In the genomic region with DNA sequence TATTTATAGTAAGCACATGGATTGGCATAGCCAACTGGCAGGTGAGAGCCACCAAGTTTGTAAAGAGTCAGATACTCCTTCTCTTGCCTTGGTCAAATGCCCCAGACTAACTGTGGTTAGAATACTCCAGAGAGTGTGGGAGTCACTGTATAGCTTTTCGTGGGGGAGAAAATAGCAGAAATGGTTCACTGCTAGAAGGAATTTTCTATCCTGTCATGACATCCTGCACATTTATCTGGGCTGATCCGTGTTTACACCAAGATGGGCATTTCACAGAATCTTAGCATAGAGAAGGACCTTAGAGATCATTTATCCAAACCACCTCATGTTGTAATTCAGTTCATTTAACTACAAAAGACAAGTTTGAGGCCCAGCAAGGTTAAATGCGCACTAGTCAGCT, we compare ENCODE assay signal across 12 cellular contexts.
DNase-seq lines count a peak whose midpoint lies in the region; ATAC-seq and TF ChIP-seq lines count a peak whose summit lies in the region.
"Had no signal": no experiment of that assay in that cellular context is flagged by ENCODE, and none has a peak within 500 bp of the region (broad histone marks: within the 10 kb centered on the region; RNA-seq: fewer than 3 reads in every experiment).

No MANE protein-coding gene starts in this region.

- H2AFZ ChIP-seq in smooth muscle cell (ENCODE audit: low read depth) = no peak overlapping the region

- no peak overlapping the region for H3K4me3 ChIP-seq in esophagus muscularis mucosa
- H3K4me3 ChIP-seq in smooth muscle cell = no peak overlapping the region
- H3K4me3 ChIP-seq in ovary = no peak overlapping the region
- H3K4me3 ChIP-seq: A549, HAP-1 had no signal

- H4K20me1 ChIP-seq in smooth muscle cell (ENCODE audit: low read depth) = no peaks in the 10 kb centered on the region

- no peaks in the 10 kb centered on the region for H3K9me3 ChIP-seq in esophagus muscularis mucosa
- no peaks in the 10 kb centered on the region for H3K9me3 ChIP-seq in smooth muscle cell (replicated peaks; ENCODE audit: low read depth)
- no peaks in the 10 kb centered on the region for H3K9me3 ChIP-seq in ovary
- H3K9me3 ChIP-seq: A549, BE2C, HAP-1 had no signal

- TF ChIP-seq POLR2A in esophagus muscularis mucosa (IDR thresholded peaks at IDR 0.05; ENCODE audit: low read depth) = no peak
- no peak for TF ChIP-seq POLR2A in ovary (IDR thresholded peaks at IDR 0.05)

- 90% methylated on average over 3 of the region's 3 CpGs for WGBS in esophagus muscularis mucosa
- WGBS in smooth muscle cell (ENCODE audit: low lambda C conversion rate) = 50% methylated on average over 3 of the region's 3 CpGs
- WGBS in ovary, 3 donors = 58 to 78% (median 67%) methylated on average over 3 of the region's 3 CpGs

- H3K36me3 ChIP-seq in esophagus muscularis mucosa = no peaks in the 10 kb centered on the region
- no peaks in the 10 kb centered on the region for H3K36me3 ChIP-seq in smooth muscle cell (ENCODE audit: low read depth)
- H3K36me3 ChIP-seq in ovary = no peaks in the 10 kb centered on the region
- H3K36me3 ChIP-seq: BE2C, HAP-1 had no signal

- H3K4me2 ChIP-seq in smooth muscle cell = peak overlapping the region; percentile 11
- H3K4me2 ChIP-seq: A549 had no signal

- H3K27me3 ChIP-seq in esophagus muscularis mucosa = no peaks in the 10 kb centered on the region
- no peaks in the 10 kb centered on the region for H3K27me3 ChIP-seq in smooth muscle cell (ENCODE audit: low read depth)
- H3K27me3 ChIP-seq in ovary = no peaks in the 10 kb centered on the region
- H3K27me3 ChIP-seq: BE2C had no signal

- TF ChIP-seq CTCF in esophagus muscularis mucosa (IDR thresholded peaks at IDR 0.05) (no peak), smooth muscle cell (IDR thresholded peaks at IDR 0.05; ENCODE audit: borderline replicate concordance, insufficient read depth, poor library complexity, severe bottlenecking) (no peak), ovary (IDR thresholded peaks at IDR 0.05) (no peak)

- H3K9ac ChIP-seq in smooth muscle cell (ENCODE audit: low read depth) = no peak overlapping the region

- peaks cover 11% of the 10 kb centered on the region for H3F3A ChIP-seq in smooth muscle cell (ENCODE audit: low read depth)

- DNase-seq in amniotic epithelial cell (ENCODE audit: low read depth) (peak; percentile 88), esophagus muscularis mucosa (ENCODE audit: extremely low spot score) (peak; percentile 60), myocyte (ENCODE audit: low read depth) (peak; percentile 24), smooth muscle cell (lab: John Stamatoyannopoulos, UW; ENCODE audit: unreplicated experiment) (no peak), ovary (no peak), glomerular visceral epithelial cell (ENCODE audit: extremely low spot score) (no peak)
- DNase-seq: BE2C; CD4-positive, alpha-beta memory T cell had no signal

- H3K4me1 ChIP-seq in esophagus muscularis mucosa (peaks cover 0 to 12% (median 5%) of the 10 kb centered on the region in 4 donors), smooth muscle cell (ENCODE audit: low read depth) (peaks cover 17% of the 10 kb centered on the region), ovary (ENCODE audit: insufficient read depth) (peaks cover 1% of the 10 kb centered on the region)
- H3K4me1 ChIP-seq: A549, HAP-1 had no signal

- H3K79me2 ChIP-seq in smooth muscle cell (ENCODE audit: low read depth) = no peaks in the 10 kb centered on the region

- TF ChIP-seq EP300 in esophagus muscularis mucosa (IDR thresholded peaks at IDR 0.05) (no peak), ovary (IDR thresholded peaks at IDR 0.05) (no peak)

- intact Hi-C loops in esophagus muscularis mucosa (cut with DNase I) (no loop called here), ovary (cut with DNase I) (no loop called here)

- H3K27ac ChIP-seq in esophagus muscularis mucosa (replicated peaks in 1 of 4) = no peak overlapping the region
- H3K27ac ChIP-seq in smooth muscle cell (ENCODE audit: low read depth) = peak overlapping the region; percentile 42
- no peak overlapping the region for H3K27ac ChIP-seq in ovary
- H3K27ac ChIP-seq: A549, C4-2B had no signal

- ATAC-seq in GM21360 (IDR thresholded peaks at IDR 0.05; ENCODE audit: unreplicated experiment) = no peak
- ATAC-seq: A549 had no signal

Comparison
In these comparisons a context has a peak if more than half of its experiments do, and no peak if none do; other contexts are left out.
1. DNase-seq: peak in amniotic epithelial cell (single experiment), esophagus muscularis mucosa (single experiment) and myocyte (single experiment); none in smooth muscle cell (single experiment), ovary (0 of 5) and glomerular visceral epithelial cell (single experiment).